21 cellular contexts compared by ENCODE assay signal in the genomic region with DNA sequence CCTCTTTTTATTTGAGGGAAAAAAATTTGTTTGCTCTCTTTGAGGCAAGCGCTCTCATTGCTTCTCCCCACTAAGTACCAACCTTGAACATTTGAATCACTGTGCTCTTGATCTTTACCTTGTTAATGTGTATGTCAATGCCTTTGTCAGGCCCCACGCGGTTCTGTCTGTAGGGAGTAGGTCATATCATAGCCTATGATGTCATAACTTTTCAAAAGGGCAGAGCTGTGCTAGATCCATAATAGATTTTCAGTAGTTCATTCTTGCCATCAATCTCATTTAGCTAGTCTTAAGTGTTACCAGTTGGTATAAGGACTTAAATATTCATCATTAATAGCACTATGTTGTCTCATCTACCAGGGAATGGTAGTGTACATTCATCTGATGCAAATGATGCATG.
"Had no signal": no experiment of that assay in that cellular context is flagged by ENCODE, and none has a peak within 500 bp of the region (broad histone marks: within the 10 kb centered on the region; RNA-seq: fewer than 3 reads in every experiment).

No MANE protein-coding gene starts in this region.

- H3K27me3 Mint-ChIP-seq: type B pancreatic cell had no signal

- FAIRE-seq: colon, small intestine, urothelium cell line had no signal

- H3K9me3 Mint-ChIP-seq: effector memory CD8-positive, alpha-beta T cell; stimulated activated effector memory CD8-positive, alpha-beta T cell treated with anti-CD3 and anti-CD28 coated beads, Interleukin-12 subunit alpha, Interleukin-12 subunit beta, amount 100 ng/mL, for 72 hours; type B pancreatic cell had no signal

- H3K27me3 ChIP-seq: esophagus squamous epithelium, heart left ventricle, neutrophil, right atrium auricular region, suprapubic skin, thyroid gland had no signal

- H3K4me1 Mint-ChIP-seq: naive thymus-derived CD8-positive, alpha-beta T cell; stimulated activated effector memory CD8-positive, alpha-beta T cell treated with anti-CD3 and anti-CD28 coated beads, Interleukin-12 subunit alpha, Interleukin-12 subunit beta, amount 100 ng/mL, for 72 hours had no signal

- H3K27ac Mint-ChIP-seq: dendritic cell treated with granulocyte-macrophage colony-stimulating factor and Interleukin-4, amounts not matched to agents 40 ng/mL and 50 ng/mL, for 4 days; effector memory CD8-positive, alpha-beta T cell; naive thymus-derived CD8-positive, alpha-beta T cell; stimulated activated effector memory CD8-positive, alpha-beta T cell treated with anti-CD3 and anti-CD28 coated beads, Interleukin-12 subunit alpha, Interleukin-12 subunit beta, amount 100 ng/mL, for 72 hours; type B pancreatic cell had no signal

- H3K4me3 Mint-ChIP-seq: dendritic cell treated with granulocyte-macrophage colony-stimulating factor and Interleukin-4, amounts not matched to agents 40 ng/mL and 50 ng/mL, for 4 days; effector memory CD8-positive, alpha-beta T cell; naive thymus-derived CD8-positive, alpha-beta T cell; stimulated activated effector memory CD8-positive, alpha-beta T cell treated with anti-CD3 and anti-CD28 coated beads, Interleukin-12 subunit alpha, Interleukin-12 subunit beta, amount 100 ng/mL, for 72 hours; type B pancreatic cell had no signal

- H3K4me1 ChIP-seq: esophagus squamous epithelium, suprapubic skin, thyroid gland had no signal

- ATAC-seq: effector memory CD8-positive, alpha-beta T cell; mucosa of descending colon; naive thymus-derived CD8-positive, alpha-beta T cell; stimulated activated naive CD8-positive, alpha-beta T cell treated with anti-CD3 and anti-CD28 coated beads, Interleukin-15, Interleukin-2, amounts not matched to agents 100 U/mL and 50 U/mL, for 24 hours had no signal

- H3K36me3 ChIP-seq: esophagus squamous epithelium, heart left ventricle, neutrophil, right atrium auricular region, suprapubic skin, thyroid gland had no signal

- DNase-seq: effector memory CD8-positive, alpha-beta T cell; esophagus squamous epithelium; foreskin melanocyte; heart left ventricle; hippocampal formation; kidney glomerular epithelial cell; mucosa of descending colon; naive thymus-derived CD8-positive, alpha-beta T cell; small intestine; stimulated activated CD4-positive, alpha-beta T cell treated with anti-CD3 and anti-CD28 coated beads, Interleukin-4, amount 100 ng/mL, for 1 hour; stimulated activated CD8-positive, alpha-beta memory T cell treated with anti-CD3 and anti-CD28 coated beads, Interleukin-4, amount 100 ng/mL, for 48 hours; stimulated activated naive CD8-positive, alpha-beta T cell treated with anti-CD3 and anti-CD28 coated beads, Interleukin-15, Interleukin-2, amounts not matched to agents 100 U/mL and 50 U/mL, for 24 hours; thyroid gland had no signal

- H3K4me3 ChIP-seq: esophagus squamous epithelium, heart left ventricle, mucosa of descending colon, right atrium auricular region, suprapubic skin, thyroid gland had no signal

- H3K36me3 Mint-ChIP-seq: naive thymus-derived CD8-positive, alpha-beta T cell; stimulated activated effector memory CD8-positive, alpha-beta T cell treated with anti-CD3 and anti-CD28 coated beads, Interleukin-12 subunit alpha, Interleukin-12 subunit beta, amount 100 ng/mL, for 72 hours; type B pancreatic cell had no signal

- H3K9me3 ChIP-seq: esophagus squamous epithelium, mucosa of descending colon, neutrophil, right atrium auricular region, suprapubic skin, thyroid gland had no signal

- H3K27ac ChIP-seq: esophagus squamous epithelium, heart left ventricle, neutrophil, right atrium auricular region, suprapubic skin, thyroid gland had no signal
